Comparison of ENCODE assay signal across 8 cellular contexts in genomic region chr16:24516900-24517669, GRCh38. TPM values are rescaled to one million over a fixed set of nuclear protein-coding genes. Genes with fewer than 3 reads are reported as not detected.
DNase-seq lines count a peak whose midpoint lies in the region; ATAC-seq and TF ChIP-seq lines count a peak whose summit lies in the region.

No MANE protein-coding gene starts in this region.

- H3K27ac ChIP-seq in breast epithelium = no peak overlapping the region

- ATAC-seq in GM18511 (IDR thresholded peaks at IDR 0.05; ENCODE audit: unreplicated experiment) (peak; percentile 54), WTC11 (peak; percentile 76), HG03039 (IDR thresholded peaks at IDR 0.05; ENCODE audit: unreplicated experiment) (no peak)

- CTCF ChIA-PET in WTC11 (lab: Charles Lee) = interaction anchor here (0.6 to 1.6 kb wide), 34 partner anchors 9 to 638 kb away, joined by 3 to 22 read pairs (median 4); partner anchors contain the start of gene RBBP6

- H3K4me1 ChIP-seq in breast epithelium = no peaks in the 10 kb centered on the region

- TF ChIP-seq POLR2A in breast epithelium (IDR thresholded peaks at IDR 0.05) = no peak

- POLR2A ChIA-PET in WTC11 (lab: Charles Lee) = no interaction called here

- no peaks in the 10 kb centered on the region for H3K36me3 Mint-ChIP-seq in WTC11

- H3K27ac Mint-ChIP-seq in WTC11 = no peak overlapping the region

- H3K27me3 Mint-ChIP-seq in WTC11 (ENCODE audit: low read depth) = no peaks in the 10 kb centered on the region

- no peaks in the 10 kb centered on the region for H3K9me3 Mint-ChIP-seq in WTC11

- H3K9me3 ChIP-seq in breast epithelium = no peaks in the 10 kb centered on the region

- H3K27me3 ChIP-seq in breast epithelium = no peaks in the 10 kb centered on the region

- H3K4me3 ChIP-seq in breast epithelium = peak overlapping the region in 2 of 3 donors; percentile 3 to 53

- H3K4me1 Mint-ChIP-seq in WTC11 = 0 out of 2 replicates have a peak, but pooled peaks cover 3% of the 10 kb centered on the region

- DNase-seq in 8988T (peak; percentile 22), NCI-H226 (peak; percentile 65), WTC11 (ENCODE audit: low spot score) (peak; percentile 85), breast epithelium (ENCODE audit: low spot score in 2 of 2) (peak; percentile 75 to 77), inferior parietal cortex (ENCODE audit: extremely low spot score) (peak; percentile 94)
- peak; percentile 67 for DNase-seq in stimulated activated CD4-positive, alpha-beta T cell treated with anti-CD3 and anti-CD28 coated beads, Interleukin-12 subunit alpha, Interleukin-12 subunit beta, amount 100 ng/mL, for 4 hours

- intact Hi-C loops in breast epithelium (cut with DNase I; ENCODE audit: low total_unique reads) = no loop called here

- H3K36me3 ChIP-seq in breast epithelium = no peaks in the 10 kb centered on the region

- no peak overlapping the region for H3K4me3 Mint-ChIP-seq in WTC11

- TF ChIP-seq CTCF in WTC11 (IDR thresholded peaks at IDR 0.05) = peak; percentile 86
- TF ChIP-seq CTCF in breast epithelium (IDR thresholded peaks at IDR 0.05) = peak; percentile 75 to 80 (median 76)

TF ChIP-seq in WTC11, 78 proteins besides CTCF, POLR2A, EP300 and RAD21:
- TF ChIP-seq ZNF121 (CRISPR knock-in tag; IDR thresholded peaks at IDR 0.05) = peak; percentile 28; the same call in 1 of the 2 replicates
- no peak for TF ChIP-seq ZNF219 (CRISPR knock-in tag; IDR thresholded peaks at IDR 0.05; ENCODE audit: borderline replicate concordance)
- TF ChIP-seq GTF2I (CRISPR knock-in tag; conservative IDR thresholded peaks at IDR 0.05) = 0 out of 2 replicates have a peak, but pooled peaks have one; percentile 48

RNA-seq across cellular contexts. Expression of gene RBBP6, which starts 22.3 kb away (rescaled TPM):
- 55.1 to 62.4 TPM (median 57.5 TPM) in 3 replicates for total RNA-seq in WTC11 (2021)
- 10 to 100 TPM; 54.7 to 90.7 (median 67.8) TPM for total RNA-seq in breast epithelium

Comparison
In these comparisons a context has a peak if more than half of its experiments do, and no peak if none do; other contexts are left out.
1. DNase-seq: peak in every context shown above with its lines; median percentile 94 in inferior parietal cortex; 85 in WTC11; 76 in breast epithelium; 67 in stimulated activated CD4-positive, alpha-beta T cell treated with anti-CD3 and anti-CD28 coated beads, Interleukin-12 subunit alpha, Interleukin-12 subunit beta, amount 100 ng/mL, for 4 hours; 65 in NCI-H226; 22 in 8988T.